17 cellular contexts compared by ENCODE assay signal in genomic region chr1:231544943-231545592, GRCh38.
"Had no signal": no experiment of that assay in that cellular context is flagged by ENCODE, and none has a peak within 500 bp of the region (broad histone marks: within the 10 kb centered on the region; RNA-seq: fewer than 3 reads in every experiment).

No MANE protein-coding gene starts in this region.

- H3K9me3 ChIP-seq: prostate gland, sigmoid colon, thyroid gland had no signal

- H3K4me1 ChIP-seq: prostate gland, thyroid gland had no signal

- DNase-seq: activated CD4-positive, alpha-beta T cell treated with anti-CD3 and anti-CD28 coated beads, Interleukin-2, amount 50 U/mL, for 1 hour; activated CD8-positive, alpha-beta memory T cell treated with anti-CD3 and anti-CD28 coated beads for 24 hours; activated gamma-delta T cell treated with Interleukin-2 at 50 U/mL for 16 hours; activated naive CD8-positive, alpha-beta T cell treated with anti-CD3 and anti-CD28 coated beads for 36 hours; brain microvascular endothelial cell; effector memory CD8-positive, alpha-beta T cell; glutamatergic neuron; immature natural killer cell; midbrain; sigmoid colon; stimulated activated CD4-positive, alpha-beta T cell treated with anti-CD3 and anti-CD28 coated beads, Interleukin-12 subunit alpha, Interleukin-12 subunit beta, amount 100 ng/mL, for 4 hours; stimulated activated CD4-positive, alpha-beta T cell treated with anti-CD3 and anti-CD28 coated beads, Interleukin-2, amount 100 ng/mL, for 24 hours; thyroid gland had no signal

- ATAC-seq: activated CD4-positive, CD25-positive, alpha-beta regulatory T cell treated with anti-CD3 and anti-CD28 coated beads, Interleukin-2, amount 50 U/mL, for 24 hours; effector memory CD8-positive, alpha-beta T cell; stimulated activated effector memory CD8-positive, alpha-beta T cell treated with anti-CD3 and anti-CD28 coated beads, Interleukin-12 subunit alpha, Interleukin-12 subunit beta, amount 100 ng/mL, for 72 hours had no signal

- H3K4me3 ChIP-seq: lung, prostate gland, sigmoid colon, thyroid gland had no signal

- H3K36me3 ChIP-seq: prostate gland had no signal

- H3K27me3 ChIP-seq: brain microvascular endothelial cell, sigmoid colon, thyroid gland had no signal

- H3K27ac ChIP-seq: brain microvascular endothelial cell, prostate gland, sigmoid colon, thyroid gland had no signal
